8 cellular contexts compared by ENCODE assay signal in genomic region chr7:47444376-47445098, GRCh38.
DNase-seq lines count a peak whose midpoint lies in the region; ATAC-seq, FAIRE-seq and TF ChIP-seq lines count a peak whose summit lies in the region.

No MANE protein-coding gene starts in this region.

- H3K27me3 ChIP-seq in Peyer's patch (no peaks in the 10 kb centered on the region), foreskin keratinocyte (no peaks in the 10 kb centered on the region), stomach (no peaks in the 10 kb centered on the region)

- H3K27ac Mint-ChIP-seq in activated naive CD8-positive, alpha-beta T cell treated with anti-CD3 and anti-CD28 coated beads, Interleukin-2, amount 50 U/mL, for 24 hours, result no peak overlapping the region

- H3K9me3 ChIP-seq in Peyer's patch, result no peaks in the 10 kb centered on the region
- H3K9me3 ChIP-seq in stomach, result no peaks in the 10 kb centered on the region

- no peak for TF ChIP-seq EP300 in stomach (IDR thresholded peaks at IDR 0.05)

- FAIRE-seq in GM19239 (lab: Jason Lieb, UNC), result no peak

- no peaks in the 10 kb centered on the region for H3K9me3 Mint-ChIP-seq in activated naive CD8-positive, alpha-beta T cell treated with anti-CD3 and anti-CD28 coated beads, Interleukin-2, amount 50 U/mL, for 24 hours

- 58 to 73% (median 64%) methylated on average over 14 of the region's 14 CpGs for WGBS in stomach, 5 donors

- TF ChIP-seq CTCF in Peyer's patch (IDR thresholded peaks at IDR 0.05), result peak in 5 of 6 experiments; percentile 18 to 73 (median 70)
- TF ChIP-seq CTCF in foreskin keratinocyte (conservative IDR thresholded peaks at IDR 0.05), result peak; percentile 67
- peak in 5 of 7 experiments; percentile 35 to 61 (median 47) for TF ChIP-seq CTCF in stomach (IDR thresholded peaks at IDR 0.05)

- H3K36me3 Mint-ChIP-seq in activated naive CD8-positive, alpha-beta T cell treated with anti-CD3 and anti-CD28 coated beads, Interleukin-2, amount 50 U/mL, for 24 hours (ENCODE audit: low read depth), result no peaks in the 10 kb centered on the region

- H3K36me3 ChIP-seq in Peyer's patch, result peaks cover 0 to under 1% (median 0%) of the 10 kb centered on the region in 3 donors
- peaks cover under 1 to 12% (median 10%) of the 10 kb centered on the region in 4 donors for H3K36me3 ChIP-seq in stomach

- no peak for TF ChIP-seq POLR2A in Peyer's patch (IDR thresholded peaks at IDR 0.05)
- no peak for TF ChIP-seq POLR2A in stomach (IDR thresholded peaks at IDR 0.05)

- DNase-seq in GM19239 (ENCODE audit: insufficient read length, low spot score), result peak; percentile 21
- DNase-seq in Peyer's patch, result peak in 2 of 3 donors; percentile 29 to 65
- no peak for DNase-seq in foreskin keratinocyte
- no peak for DNase-seq in stomach
- DNase-seq in NCI-H1930 (lab: John Stamatoyannopoulos, UW), result no peak
- DNase-seq in activated naive CD8-positive, alpha-beta T cell treated with anti-CD3 and anti-CD28 coated beads, Interleukin-2, amount 50 U/mL, for 24 hours, result no peak
- no peak for DNase-seq in posterior vena cava (ENCODE audit: low spot score)
- DNase-seq in activated naive CD4-positive, alpha-beta T cell treated with anti-CD3 and anti-CD28 coated beads, Interleukin-2, amount 50 U/mL, for 16 hours, result no peak

- no peak overlapping the region for H3K4me3 ChIP-seq in Peyer's patch
- H3K4me3 ChIP-seq in stomach, result no peak overlapping the region

- H3K27ac ChIP-seq in Peyer's patch (peak overlapping the region in 1 of 4 donors; percentile 2), foreskin keratinocyte (no peak overlapping the region), stomach (peak overlapping the region in 4 of 5 donors; percentile 52 to 76 (median 60))

- peaks cover 0 to 36% (median 0%) of the 10 kb centered on the region in 4 donors for H3K4me1 ChIP-seq in Peyer's patch
- no peaks in the 10 kb centered on the region for H3K4me1 ChIP-seq in foreskin keratinocyte
- peaks cover 39 to 83% (median 60%) of the 10 kb centered on the region in 4 donors for H3K4me1 ChIP-seq in stomach

- no peak overlapping the region for H3K4me3 Mint-ChIP-seq in activated naive CD8-positive, alpha-beta T cell treated with anti-CD3 and anti-CD28 coated beads, Interleukin-2, amount 50 U/mL, for 24 hours

- H3K27me3 Mint-ChIP-seq in activated naive CD8-positive, alpha-beta T cell treated with anti-CD3 and anti-CD28 coated beads, Interleukin-2, amount 50 U/mL, for 24 hours, result no peaks in the 10 kb centered on the region

- intact Hi-C loops in stomach (cut with DNase I; ENCODE audit: low total_unique reads), result no loop called here
- intact Hi-C loops in posterior vena cava (cut with DNase I), result loop anchor here in 1 of 2 donors (10.0 kb wide), 1 partner anchor 370 kb away; no protein-coding TSS in a partner anchor

- ATAC-seq in foreskin keratinocyte, result no peak
- ATAC-seq in activated naive CD8-positive, alpha-beta T cell treated with anti-CD3 and anti-CD28 coated beads, Interleukin-2, amount 50 U/mL, for 24 hours, result no peak

- H3K4me1 Mint-ChIP-seq in activated naive CD8-positive, alpha-beta T cell treated with anti-CD3 and anti-CD28 coated beads, Interleukin-2, amount 50 U/mL, for 24 hours, result no peaks in the 10 kb centered on the region

Comparison
In these comparisons a context has a peak if more than half of its experiments do, and no peak if none do; other contexts are left out.
1. DNase-seq: peak in GM19239 (single experiment) and Peyer's patch (2 of 3); none in foreskin keratinocyte (0 of 2), stomach (single experiment), NCI-H1930 (0 of 2), activated naive CD8-positive, alpha-beta T cell treated with anti-CD3 and anti-CD28 coated beads, Interleukin-2, amount 50 U/mL, for 24 hours (single experiment), posterior vena cava (single experiment) and activated naive CD4-positive, alpha-beta T cell treated with anti-CD3 and anti-CD28 coated beads, Interleukin-2, amount 50 U/mL, for 16 hours (single experiment).
2. Peak in every context shown above with its lines, with median percentiles within 50 percentile points of each other: CTCF ChIP-seq.